16 cellular contexts compared by ENCODE assay signal in the genomic region with DNA sequence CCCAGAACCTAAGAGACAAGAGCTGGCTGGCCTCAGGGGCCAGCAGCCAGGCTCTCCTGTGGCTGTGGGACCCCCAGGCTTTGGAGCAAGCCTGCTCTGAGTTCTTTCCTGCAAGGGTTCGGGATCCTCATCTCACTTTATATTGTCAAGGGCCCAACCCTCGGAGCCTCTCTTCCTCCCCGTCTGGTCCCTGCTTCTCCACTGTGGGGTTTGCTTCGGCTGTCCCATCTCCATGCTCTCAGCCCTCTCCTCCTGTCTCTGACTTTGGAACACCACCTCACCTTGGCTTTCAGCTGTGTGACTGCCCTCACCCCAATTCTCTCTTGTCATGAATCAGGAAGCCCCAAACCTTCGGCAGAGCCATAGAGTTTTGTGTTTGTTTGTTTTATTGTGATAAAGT. TPM values are rescaled to one million over a fixed set of nuclear protein-coding genes. Genes with fewer than 3 reads are reported as not detected.
"Had no signal": no experiment of that assay in that cellular context is flagged by ENCODE, and none has a peak within 500 bp of the region (broad histone marks: within the 10 kb centered on the region; RNA-seq: fewer than 3 reads in every experiment).

No MANE protein-coding gene starts in this region.

- H3K36me3 ChIP-seq: colonic mucosa had no signal

- H3K9me3 ChIP-seq: colonic mucosa, gastroesophageal sphincter had no signal

- ATAC-seq: gastroesophageal sphincter had no signal

- H3K4me3 Mint-ChIP-seq: activated naive CD8-positive, alpha-beta T cell treated with anti-CD3 and anti-CD28 coated beads for 36 hours; central memory CD8-positive, alpha-beta T cell; immature natural killer cell; T-helper 2 cell treated with Interferon-gamma antibody and Interleukin-4, amounts not matched to agents 5 μg/mL and 100 μg/mL, for 36 hours; type B pancreatic cell had no signal

- DNase-seq: activated CD4-positive, alpha-beta T cell treated with anti-CD3 and anti-CD28 coated beads, Interleukin-2, amount 50 U/mL, for 48 hours; activated naive CD8-positive, alpha-beta T cell treated with anti-CD3 and anti-CD28 coated beads for 36 hours; amygdala; colonic mucosa; immature natural killer cell; kidney glomerular epithelial cell; occipital lobe; stimulated activated naive CD4-positive, alpha-beta T cell; substantia nigra; SW 1271 had no signal

- H3K4me1 ChIP-seq: colonic mucosa had no signal

- H3K27me3 Mint-ChIP-seq: activated naive CD8-positive, alpha-beta T cell treated with anti-CD3 and anti-CD28 coated beads for 36 hours; central memory CD8-positive, alpha-beta T cell; type B pancreatic cell had no signal

- H3K27ac Mint-ChIP-seq: activated naive CD8-positive, alpha-beta T cell treated with anti-CD3 and anti-CD28 coated beads for 36 hours; immature natural killer cell; T-helper 2 cell treated with Interferon-gamma antibody and Interleukin-4, amounts not matched to agents 5 μg/mL and 100 μg/mL, for 36 hours; type B pancreatic cell had no signal

- H3K9me3 Mint-ChIP-seq: activated naive CD8-positive, alpha-beta T cell treated with anti-CD3 and anti-CD28 coated beads for 36 hours; central memory CD8-positive, alpha-beta T cell; immature natural killer cell; T-helper 2 cell treated with Interferon-gamma antibody and Interleukin-4, amounts not matched to agents 5 μg/mL and 100 μg/mL, for 36 hours; type B pancreatic cell had no signal

- H3K4me1 Mint-ChIP-seq: activated naive CD8-positive, alpha-beta T cell treated with anti-CD3 and anti-CD28 coated beads for 36 hours; central memory CD8-positive, alpha-beta T cell; immature natural killer cell had no signal

- H3K27ac ChIP-seq: colonic mucosa, gastroesophageal sphincter had no signal

- H3K27me3 ChIP-seq: colonic mucosa, gastroesophageal sphincter had no signal

- H3K4me3 ChIP-seq: colonic mucosa, gastroesophageal sphincter, smooth muscle cell had no signal

- H3K36me3 Mint-ChIP-seq: activated naive CD8-positive, alpha-beta T cell treated with anti-CD3 and anti-CD28 coated beads for 36 hours; immature natural killer cell had no signal

RNA-seq across cellular contexts. Expression of a gene that starts 48.7 kb away (rescaled TPM):
- total RNA-seq: activated naive CD8-positive, alpha-beta T cell treated with anti-CD3 and anti-CD28 coated beads for 36 hours; colonic mucosa; SK-MEL-5; smooth muscle cell had no signal
